In genomic region chr11:120877746-120878365, GRCh38 we compare ENCODE assay signal across 19 cellular contexts.
"Had no signal": no experiment of that assay in that cellular context is flagged by ENCODE, and none has a peak within 500 bp of the region (broad histone marks: within the 10 kb centered on the region; RNA-seq: fewer than 3 reads in every experiment).

No MANE protein-coding gene starts in this region.

- H3K27ac Mint-ChIP-seq: activated CD8-positive, alpha-beta memory T cell treated with anti-CD3 and anti-CD28 coated beads, Interleukin-2, amount 10 ng/mL, durations not matched to agents 7 days and 5 days; activated naive CD4-positive, alpha-beta T cell treated with anti-CD3 and anti-CD28 coated beads, Interleukin-2, amount 10 ng/mL, durations not matched to agents 7 days and 5 days; activated T-helper 2 cell treated with anti-CD3 and anti-CD28 coated beads, Interferon-gamma antibody, Interleukin-2, Interleukin-4, amounts not matched to agents 10 μg/mL and 5 μg/mL and 100 μg/mL, durations not matched to agents 14 hours and 24 hours and 36 hours had no signal

- H3K4me3 Mint-ChIP-seq: activated CD8-positive, alpha-beta memory T cell treated with anti-CD3 and anti-CD28 coated beads, Interleukin-2, amount 10 ng/mL, durations not matched to agents 7 days and 5 days; activated naive CD4-positive, alpha-beta T cell treated with anti-CD3 and anti-CD28 coated beads, Interleukin-2, amount 10 ng/mL, durations not matched to agents 7 days and 5 days; neural crest cell had no signal

- H3K4me1 Mint-ChIP-seq: activated CD8-positive, alpha-beta memory T cell treated with anti-CD3 and anti-CD28 coated beads, Interleukin-2, amount 10 ng/mL, durations not matched to agents 7 days and 5 days; activated naive CD4-positive, alpha-beta T cell treated with anti-CD3 and anti-CD28 coated beads, Interleukin-2, amount 10 ng/mL, durations not matched to agents 7 days and 5 days had no signal

- ATAC-seq: activated CD8-positive, alpha-beta memory T cell treated with anti-CD3 and anti-CD28 coated beads, Interleukin-2, amount 10 ng/mL, durations not matched to agents 7 days and 5 days; gastroesophageal sphincter; left colon; lower lobe of right lung; psoas muscle; right lobe of liver had no signal

- DNase-seq: activated CD4-positive, alpha-beta T cell treated with anti-CD3 and anti-CD28 coated beads, Interleukin-2, amount 50 U/mL, for 48 hours; activated CD8-positive, alpha-beta memory T cell treated with anti-CD3 and anti-CD28 coated beads, Interleukin-2, amount 10 ng/mL, durations not matched to agents 7 days and 5 days; activated naive CD4-positive, alpha-beta T cell treated with anti-CD3 and anti-CD28 coated beads, Interleukin-2, amount 10 ng/mL, durations not matched to agents 7 days and 5 days; activated T-cell treated with anti-CD3 and anti-CD28 coated beads, Interleukin-2, amount 50 U/mL, for 1 hour; dermis blood vessel endothelial cell; heart right ventricle; left colon; lower lobe of right lung; midbrain; psoas muscle; right lobe of liver; stimulated activated CD4-positive, alpha-beta T cell treated with anti-CD3 and anti-CD28 coated beads, Interleukin-4, amount 100 ng/mL, for 4 hours; stimulated activated CD8-positive, alpha-beta memory T cell treated with anti-CD3 and anti-CD28 coated beads, Interleukin-4, amount 100 ng/mL, for 48 hours; stimulated activated naive CD4-positive, alpha-beta T cell treated with Interleukin-2 at 50 U/mL for 16 hours; substantia nigra; transverse colon had no signal

- H3K36me3 Mint-ChIP-seq: activated naive CD4-positive, alpha-beta T cell treated with anti-CD3 and anti-CD28 coated beads, Interleukin-2, amount 10 ng/mL, durations not matched to agents 7 days and 5 days had no signal
